1 cellular context compared by ENCODE assay signal in genomic region chr3:15498461-15499214, GRCh38.
TF ChIP-seq lines count a peak whose summit lies in the region.

No MANE protein-coding gene starts in this region.

TF ChIP-seq in H1, 55 proteins besides CTCF, POLR2A, EP300 and RAD21:
- TF ChIP-seq JUND (IDR thresholded peaks at IDR 0.05; ENCODE audit: low read length) (no peak), ATF3 (IDR thresholded peaks at IDR 0.05; ENCODE audit: insufficient read depth, low read depth, low read length) (no peak)
